Comparison of ENCODE assay signal across 10 cellular contexts in the genomic region with DNA sequence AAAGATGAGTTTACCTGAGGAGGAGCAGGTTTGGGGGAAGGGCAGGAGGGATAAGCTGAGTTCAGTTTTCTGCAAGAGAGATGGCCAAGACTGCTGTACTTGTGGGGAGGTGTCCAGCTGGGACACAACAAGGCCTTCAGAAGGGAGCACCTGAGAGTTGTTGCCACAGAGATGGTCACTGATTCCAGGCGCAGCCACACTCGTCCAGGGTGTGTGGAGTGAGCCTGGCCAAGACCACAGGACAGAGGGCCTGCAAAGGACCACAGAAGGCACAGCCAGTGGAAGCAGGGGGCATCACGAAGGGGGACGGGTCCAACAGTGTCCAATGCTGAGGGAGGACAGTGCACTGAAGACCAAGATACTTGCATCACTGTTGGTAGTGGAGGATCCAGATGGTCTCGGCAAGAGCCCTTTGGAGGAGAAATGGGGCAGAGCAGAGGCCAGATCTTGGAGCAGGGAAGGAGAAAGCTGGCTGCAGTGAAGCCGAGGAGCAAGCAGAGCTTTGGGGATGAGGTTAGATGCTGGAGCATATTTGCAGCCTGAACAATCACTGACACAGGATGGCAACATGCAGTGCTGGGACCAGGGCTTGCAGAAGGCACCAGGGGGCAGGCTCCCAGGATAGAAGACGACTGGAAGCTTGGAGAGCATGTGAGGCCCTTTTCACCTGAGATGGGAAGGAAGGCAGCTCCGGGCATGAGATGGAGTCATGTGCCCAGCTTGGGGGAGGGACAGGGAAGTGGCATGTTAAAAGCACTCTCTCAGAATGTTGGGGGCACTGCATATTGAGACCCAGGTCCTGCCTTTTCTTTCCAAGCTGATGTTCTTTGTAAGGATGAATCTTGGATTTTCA.
DNase-seq lines count a peak whose midpoint lies in the region; ATAC-seq and TF ChIP-seq lines count a peak whose summit lies in the region.
"Had no signal": no experiment of that assay in that cellular context is flagged by ENCODE, and none has a peak within 500 bp of the region (broad histone marks: within the 10 kb centered on the region; RNA-seq: fewer than 3 reads in every experiment).

No MANE protein-coding gene starts in this region.

- DNase-seq in AG08396 (ENCODE audit: low spot score) (peak; percentile 39), GM13977 (ENCODE audit: low spot score) (peak; percentile 6), WTC11 (ENCODE audit: low spot score) (no peak), left kidney (ENCODE audit: low read depth, low spot score) (peak; percentile 48), KBM-7 (no peak), nephron progenitor cell (no peak)
- DNase-seq in stimulated activated naive B cell treated with anti-CD40 and anti-IgM and Interleukin-4, amounts not matched to agents 10 μg/mL and 1 μg/mL and 100 μg/mL, for 72 hours = no peak
- DNase-seq: Karpas-422 had no signal

- CTCF ChIA-PET in WTC11 (lab: Charles Lee) = interaction anchor here (0.8 to 1.4 kb wide), 8 partner anchors 9 to 646 kb away, joined by 3 to 16 read pairs (median 5); no protein-coding TSS in a partner anchor

- H3K9me3 Mint-ChIP-seq in WTC11 (no peaks in the 10 kb centered on the region), nephron progenitor cell (no peaks in the 10 kb centered on the region)
- H3K9me3 Mint-ChIP-seq in stimulated activated naive B cell treated with anti-CD40 and anti-IgM and Interleukin-4, amounts not matched to agents 10 μg/mL and 1 μg/mL and 100 μg/mL, for 72 hours = no peaks in the 10 kb centered on the region
- H3K9me3 Mint-ChIP-seq in activated T-helper 17 cell treated with anti-CD3 and anti-CD28 coated beads, Interleukin-2, amount 50 U/mL, for 72 hours = no peaks in the 10 kb centered on the region
- H3K9me3 Mint-ChIP-seq: activated T-helper 2 cell treated with anti-CD3 and anti-CD28 coated beads, Interferon-gamma antibody, Interleukin-2, Interleukin-4, amounts not matched to agents 10 μg/mL and 5 μg/mL and 100 μg/mL, durations not matched to agents 14 hours and 24 hours and 36 hours had no signal

- H3K27ac Mint-ChIP-seq in WTC11 (no peak overlapping the region), nephron progenitor cell (no peak overlapping the region)
- no peak overlapping the region for H3K27ac Mint-ChIP-seq in stimulated activated naive B cell treated with anti-CD40 and anti-IgM and Interleukin-4, amounts not matched to agents 10 μg/mL and 1 μg/mL and 100 μg/mL, for 72 hours
- no peak overlapping the region for H3K27ac Mint-ChIP-seq in activated T-helper 17 cell treated with anti-CD3 and anti-CD28 coated beads, Interleukin-2, amount 50 U/mL, for 72 hours
- H3K27ac Mint-ChIP-seq: activated T-helper 2 cell treated with anti-CD3 and anti-CD28 coated beads, Interferon-gamma antibody, Interleukin-2, Interleukin-4, amounts not matched to agents 10 μg/mL and 5 μg/mL and 100 μg/mL, durations not matched to agents 14 hours and 24 hours and 36 hours had no signal

- in situ Hi-C loops in GM13977 (cut with MboI; ENCODE audit: low pct_unique_long_range_greater_than_20kb, low sequenced_read_pairs, unreplicated experiment) (no loop called here), KBM-7 (cut with MboI; ENCODE audit: low pct_unique_long_range_greater_than_20kb, low sequenced_read_pairs) (loop anchor here (25.0 kb wide), 1 partner anchor 654 kb away; no protein-coding TSS in a partner anchor)

- H3K4me3 Mint-ChIP-seq in WTC11 = no peak overlapping the region
- H3K4me3 Mint-ChIP-seq in nephron progenitor cell = no peak overlapping the region
- no peak overlapping the region for H3K4me3 Mint-ChIP-seq in stimulated activated naive B cell treated with anti-CD40 and anti-IgM and Interleukin-4, amounts not matched to agents 10 μg/mL and 1 μg/mL and 100 μg/mL, for 72 hours
- H3K4me3 Mint-ChIP-seq in activated T-helper 17 cell treated with anti-CD3 and anti-CD28 coated beads, Interleukin-2, amount 50 U/mL, for 72 hours = no peak overlapping the region

- peak; percentile 41; the same call in 1 of the 2 replicates for ATAC-seq in WTC11
- ATAC-seq in stimulated activated naive B cell treated with anti-CD40 and anti-IgM and Interleukin-4, amounts not matched to agents 10 μg/mL and 1 μg/mL and 100 μg/mL, for 72 hours (replicated peaks) = no peak
- ATAC-seq in activated T-helper 17 cell treated with anti-CD3 and anti-CD28 coated beads, Interleukin-2, amount 50 U/mL, for 72 hours (replicated peaks) = no peak

- H3K36me3 Mint-ChIP-seq in WTC11 = no peaks in the 10 kb centered on the region
- H3K36me3 Mint-ChIP-seq in nephron progenitor cell (ENCODE audit: low read depth) = no peaks in the 10 kb centered on the region
- H3K36me3 Mint-ChIP-seq in stimulated activated naive B cell treated with anti-CD40 and anti-IgM and Interleukin-4, amounts not matched to agents 10 μg/mL and 1 μg/mL and 100 μg/mL, for 72 hours = no peaks in the 10 kb centered on the region
- H3K36me3 Mint-ChIP-seq in activated T-helper 17 cell treated with anti-CD3 and anti-CD28 coated beads, Interleukin-2, amount 50 U/mL, for 72 hours (ENCODE audit: low read depth) = no peaks in the 10 kb centered on the region

- H3K27me3 Mint-ChIP-seq in WTC11 (ENCODE audit: low read depth) (no peaks in the 10 kb centered on the region), nephron progenitor cell (ENCODE audit: low read depth, poor library complexity) (peaks cover 42% of the 10 kb centered on the region)
- peaks cover 0 to 13% of the 10 kb centered on the region in 2 donors for H3K27me3 Mint-ChIP-seq in stimulated activated naive B cell treated with anti-CD40 and anti-IgM and Interleukin-4, amounts not matched to agents 10 μg/mL and 1 μg/mL and 100 μg/mL, for 72 hours
- peaks cover 5% of the 10 kb centered on the region for H3K27me3 Mint-ChIP-seq in activated T-helper 17 cell treated with anti-CD3 and anti-CD28 coated beads, Interleukin-2, amount 50 U/mL, for 72 hours

- no peaks in the 10 kb centered on the region for H3K4me1 Mint-ChIP-seq in WTC11
- peaks cover 8% of the 10 kb centered on the region for H3K4me1 Mint-ChIP-seq in nephron progenitor cell
- H3K4me1 Mint-ChIP-seq in stimulated activated naive B cell treated with anti-CD40 and anti-IgM and Interleukin-4, amounts not matched to agents 10 μg/mL and 1 μg/mL and 100 μg/mL, for 72 hours = no peaks in the 10 kb centered on the region
- no peaks in the 10 kb centered on the region for H3K4me1 Mint-ChIP-seq in activated T-helper 17 cell treated with anti-CD3 and anti-CD28 coated beads, Interleukin-2, amount 50 U/mL, for 72 hours

- POLR2A ChIA-PET in WTC11 (lab: Charles Lee) = no interaction called here

- no peak for TF ChIP-seq CTCF in GM13977 (IDR thresholded peaks at IDR 0.05; ENCODE audit: extremely low read depth, insufficient read depth, missing control alignments)
- TF ChIP-seq CTCF in WTC11 (IDR thresholded peaks at IDR 0.05) = no peak
- no peak for TF ChIP-seq CTCF in nephron progenitor cell (IDR thresholded peaks at IDR 0.05)

TF ChIP-seq in WTC11, 78 proteins besides CTCF, POLR2A, EP300 and RAD21 (continues in another document):
- TF ChIP-seq, protein P1, sequence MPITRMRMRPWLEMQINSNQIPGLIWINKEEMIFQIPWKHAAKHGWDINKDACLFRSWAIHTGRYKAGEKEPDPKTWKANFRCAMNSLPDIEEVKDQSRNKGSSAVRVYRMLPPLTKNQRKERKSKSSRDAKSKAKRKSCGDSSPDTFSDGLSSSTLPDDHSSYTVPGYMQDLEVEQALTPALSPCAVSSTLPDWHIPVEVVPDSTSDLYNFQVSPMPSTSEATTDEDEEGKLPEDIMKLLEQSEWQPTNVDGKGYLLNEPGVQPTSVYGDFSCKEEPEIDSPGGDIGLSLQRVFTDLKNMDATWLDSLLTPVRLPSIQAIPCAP (CRISPR knock-in tag; IDR thresholded peaks at IDR 0.05) = no peak
- TF ChIP-seq MLX (CRISPR knock-in tag; IDR thresholded peaks at IDR 0.05) (no peak), NR2C2 (CRISPR knock-in tag; IDR thresholded peaks at IDR 0.05) (no peak), PRRX2 (CRISPR knock-in tag; IDR thresholded peaks at IDR 0.05) (no peak), TEAD4 (CRISPR knock-in tag; IDR thresholded peaks at IDR 0.05) (no peak), KAT7 (CRISPR knock-in tag; IDR thresholded peaks at IDR 0.05; ENCODE audit: borderline replicate concordance) (no peak), GTF2I (CRISPR knock-in tag; conservative IDR thresholded peaks at IDR 0.05) (no peak)
- TF ChIP-seq, protein P2, sequence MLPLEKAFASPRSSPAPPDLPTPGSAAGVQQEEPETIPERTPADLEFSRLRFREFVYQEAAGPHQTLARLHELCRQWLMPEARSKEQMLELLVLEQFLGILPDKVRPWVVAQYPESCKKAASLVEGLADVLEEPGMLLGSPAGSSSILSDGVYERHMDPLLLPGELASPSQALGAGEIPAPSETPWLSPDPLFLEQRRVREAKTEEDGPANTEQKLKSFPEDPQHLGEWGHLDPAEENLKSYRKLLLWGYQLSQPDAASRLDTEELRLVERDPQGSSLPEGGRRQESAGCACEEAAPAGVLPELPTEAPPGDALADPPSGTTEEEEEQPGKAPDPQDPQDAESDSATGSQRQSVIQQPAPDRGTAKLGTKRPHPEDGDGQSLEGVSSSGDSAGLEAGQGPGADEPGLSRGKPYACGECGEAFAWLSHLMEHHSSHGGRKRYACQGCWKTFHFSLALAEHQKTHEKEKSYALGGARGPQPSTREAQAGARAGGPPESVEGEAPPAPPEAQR (CRISPR knock-in tag; IDR thresholded peaks at IDR 0.05) = no peak

Comparison
In these comparisons a context has a peak if more than half of its experiments do, and no peak if none do; other contexts are left out.
1. DNase-seq: peak in AG08396 (single experiment), GM13977 (single experiment) and left kidney (single experiment); none in WTC11 (single experiment), KBM-7 (single experiment), nephron progenitor cell (single experiment) and stimulated activated naive B cell treated with anti-CD40 and anti-IgM and Interleukin-4, amounts not matched to agents 10 μg/mL and 1 μg/mL and 100 μg/mL, for 72 hours (single experiment).